ENCODE assay signal across 8 cellular contexts in the genomic region with DNA sequence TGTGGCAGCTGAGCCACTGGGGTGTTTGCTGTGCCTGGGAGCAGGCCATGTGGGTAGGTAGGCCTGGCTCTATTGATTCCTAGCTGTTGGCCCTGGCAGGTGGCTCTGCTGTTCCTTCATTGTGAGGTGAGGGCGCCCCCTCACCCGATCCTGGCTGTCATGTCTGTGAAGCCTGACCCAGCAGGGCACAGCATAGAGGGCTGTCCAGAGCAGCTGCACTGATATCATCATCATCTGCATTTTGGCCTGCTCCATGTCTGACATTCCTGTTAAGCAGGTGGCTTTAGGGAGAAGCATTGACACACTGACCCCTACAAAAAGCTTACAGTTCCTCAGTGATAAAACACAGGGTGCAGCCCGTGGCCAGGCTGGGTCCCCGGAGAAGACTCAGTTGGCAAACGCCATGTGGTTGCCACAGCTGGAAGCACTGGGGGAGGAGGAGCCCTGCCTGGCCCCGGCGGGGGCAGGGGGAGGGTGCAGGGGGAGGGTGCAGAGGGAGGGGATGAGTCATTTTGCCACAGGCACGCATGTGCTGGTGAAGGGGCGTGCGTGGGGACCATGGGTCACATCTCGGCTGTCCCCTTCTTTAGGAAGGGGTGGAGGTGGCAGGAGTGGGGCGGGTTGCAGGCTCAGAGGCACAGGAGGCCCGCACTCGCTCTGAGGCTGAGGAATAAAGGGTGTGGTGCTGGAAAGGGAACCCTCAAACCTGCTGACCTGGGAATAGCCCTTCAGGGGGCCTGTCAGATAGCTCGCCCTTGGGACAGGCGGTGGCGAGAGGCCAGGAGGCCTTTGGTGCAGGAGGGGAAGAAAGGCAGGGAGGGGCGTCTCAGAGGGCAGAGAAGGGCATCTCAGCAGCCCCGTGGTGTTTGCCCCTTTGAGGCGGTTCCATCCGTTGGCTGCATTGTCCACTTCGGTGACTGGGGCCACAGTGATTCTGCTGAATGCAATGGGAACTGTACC. TPM values are rescaled to one million over a fixed set of nuclear protein-coding genes. Genes with fewer than 3 reads are reported as not detected.
A peak's percentile ranks its signal among the peaks of the same experiment; 100 is the strongest.
DNase-seq lines count a peak whose midpoint lies in the region.

No MANE protein-coding gene starts in this region.

- peak; percentile 5 for DNase-seq in NCI-H82 (lab: John Stamatoyannopoulos, UW)
- DNase-seq in NCI-H82 treated with DMSO at 0.1 percent for 48 hours (lab: John Stamatoyannopoulos, UW; ENCODE audit: unreplicated experiment): no peak
- DNase-seq in RPMI7951 (ENCODE audit: low read depth): peak; percentile 64
- DNase-seq in activated gamma-delta T cell treated with anti-CD3 and anti-CD28 coated beads, Interleukin-2, amount 50 U/mL, for 16 hours (ENCODE audit: low read depth): peak; percentile 82
- peak; percentile 89 for DNase-seq in stimulated activated CD4-positive, alpha-beta T cell treated with anti-CD3 and anti-CD28 coated beads, Interleukin-2, amount 100 ng/mL, for 4 hours (ENCODE audit: low read depth)
- DNase-seq in NCI-H1417 treated with DMSO at 0.1 percent for 48 hours (lab: John Stamatoyannopoulos, UW): no peak
- DNase-seq in DMS79 treated with DMSO at 0.1 percent for 48 hours (lab: John Stamatoyannopoulos, UW): no peak
- no peak for DNase-seq in GDM1 (lab: John Stamatoyannopoulos, UW)

RNA-seq across cellular contexts. Expression of a gene that starts 31.6 kb away (rescaled TPM):
- not detected in 2 replicates for total RNA-seq in RPMI7951 (2014; rRNA removed; shearing (Covaris generic))

Comparison
In these comparisons a context has a peak if more than half of its experiments do, and no peak if none do; other contexts are left out.
1. DNase-seq: peak in NCI-H82 (single experiment), RPMI7951 (single experiment), activated gamma-delta T cell treated with anti-CD3 and anti-CD28 coated beads, Interleukin-2, amount 50 U/mL, for 16 hours (single experiment) and stimulated activated CD4-positive, alpha-beta T cell treated with anti-CD3 and anti-CD28 coated beads, Interleukin-2, amount 100 ng/mL, for 4 hours (single experiment); none in NCI-H82 treated with DMSO at 0.1 percent for 48 hours (single experiment), NCI-H1417 treated with DMSO at 0.1 percent for 48 hours (single experiment), DMS79 treated with DMSO at 0.1 percent for 48 hours (single experiment) and GDM1 (single experiment).